Comparison of ENCODE assay signal across 20 cellular contexts in genomic region chrX:19577181-19577810, GRCh38.
"Had no signal": no experiment of that assay in that cellular context is flagged by ENCODE, and none has a peak within 500 bp of the region (broad histone marks: within the 10 kb centered on the region; RNA-seq: fewer than 3 reads in every experiment).

No MANE protein-coding gene starts in this region.

- DNase-seq: activated CD4-positive, alpha-beta T cell treated with anti-CD3 and anti-CD28 coated beads, Interleukin-2, amount 50 U/mL, for 48 hours; activated CD4-positive, CD25-positive, alpha-beta regulatory T cell treated with anti-CD3 and anti-CD28 coated beads, Interleukin-2, amount 50 U/mL, for 72 hours; activated CD8-positive, alpha-beta memory T cell treated with anti-CD3 and anti-CD28 coated beads, Interleukin-2, amount 10 ng/mL, durations not matched to agents 7 days and 5 days; activated effector memory CD4-positive, alpha-beta T cell treated with Interleukin-2 at 50 U/mL for 16 hours; activated T-cell treated with anti-CD3 and anti-CD28 coated beads, Interleukin-2, amount 50 U/mL, for 1 hour; anterior cingulate cortex; brain microvascular endothelial cell; effector memory CD8-positive, alpha-beta T cell; heart left ventricle; mucosa of descending colon; naive thymus-derived CD8-positive, alpha-beta T cell; stimulated activated naive CD4-positive, alpha-beta T cell; SW 1271; T-helper 9 cell; transverse colon had no signal

- ATAC-seq: activated CD8-positive, alpha-beta memory T cell treated with anti-CD3 and anti-CD28 coated beads, Interleukin-2, amount 10 ng/mL, durations not matched to agents 7 days and 5 days; effector memory CD8-positive, alpha-beta T cell; mucosa of descending colon; naive thymus-derived CD8-positive, alpha-beta T cell had no signal

- H3K9me3 Mint-ChIP-seq: activated naive CD4-positive, alpha-beta T cell treated with anti-CD3 and anti-CD28 coated beads, Interleukin-2, amount 50 U/mL, for 24 hours; dendritic cell treated with granulocyte-macrophage colony-stimulating factor and Interleukin-4, amounts not matched to agents 40 ng/mL and 50 ng/mL, for 4 days; effector memory CD8-positive, alpha-beta T cell; memory B cell had no signal

- FAIRE-seq: frontal cortex, islet of Langerhans had no signal

- H3K27me3 Mint-ChIP-seq: activated CD8-positive, alpha-beta memory T cell treated with anti-CD3 and anti-CD28 coated beads, Interleukin-2, amount 10 ng/mL, durations not matched to agents 7 days and 5 days; activated naive CD4-positive, alpha-beta T cell treated with anti-CD3 and anti-CD28 coated beads, Interleukin-2, amount 50 U/mL, for 24 hours; dendritic cell treated with granulocyte-macrophage colony-stimulating factor and Interleukin-4, amounts not matched to agents 40 ng/mL and 50 ng/mL, for 4 days; effector memory CD8-positive, alpha-beta T cell; memory B cell; naive thymus-derived CD8-positive, alpha-beta T cell had no signal

- H3K4me3 Mint-ChIP-seq: activated CD8-positive, alpha-beta memory T cell treated with anti-CD3 and anti-CD28 coated beads, Interleukin-2, amount 10 ng/mL, durations not matched to agents 7 days and 5 days; activated naive CD4-positive, alpha-beta T cell treated with anti-CD3 and anti-CD28 coated beads, Interleukin-2, amount 50 U/mL, for 24 hours; dendritic cell treated with granulocyte-macrophage colony-stimulating factor and Interleukin-4, amounts not matched to agents 40 ng/mL and 50 ng/mL, for 4 days; effector memory CD8-positive, alpha-beta T cell; memory B cell had no signal

- H3K27ac Mint-ChIP-seq: activated CD8-positive, alpha-beta memory T cell treated with anti-CD3 and anti-CD28 coated beads, Interleukin-2, amount 10 ng/mL, durations not matched to agents 7 days and 5 days; dendritic cell treated with granulocyte-macrophage colony-stimulating factor and Interleukin-4, amounts not matched to agents 40 ng/mL and 50 ng/mL, for 4 days; memory B cell had no signal
